Comparison of ENCODE assay signal across 1 cellular context in genomic region chr11:46917109-46918086, GRCh38.
TF ChIP-seq lines count a peak whose summit lies in the region.

No MANE protein-coding gene starts in this region.

TF ChIP-seq in HepG2, 621 proteins besides CTCF, POLR2A, EP300 and RAD21 (continued from another document and continues in another):
- no peak for TF ChIP-seq ZNF275 (CRISPR knock-in tag; IDR thresholded peaks at IDR 0.05; ENCODE audit: borderline replicate concordance)
- TF ChIP-seq TSC22D2 (CRISPR knock-in tag; IDR thresholded peaks at IDR 0.05; ENCODE audit: borderline replicate concordance) = no peak
- TF ChIP-seq HOXA3 (CRISPR knock-in tag; IDR thresholded peaks at IDR 0.05) = no peak
- no peak for TF ChIP-seq ZKSCAN5 (CRISPR knock-in tag; IDR thresholded peaks at IDR 0.05)
- peak; percentile 50 for TF ChIP-seq SAP130 (CRISPR knock-in tag; IDR thresholded peaks at IDR 0.05; ENCODE audit: low read depth)
- no peak for TF ChIP-seq CREB1 (IDR thresholded peaks at IDR 0.05)
- TF ChIP-seq CREB1 (CRISPR knock-in tag; IDR thresholded peaks at IDR 0.05) = no peak
- TF ChIP-seq ZNF616 (CRISPR knock-in tag; IDR thresholded peaks at IDR 0.05; ENCODE audit: low read depth) = no peak
- no peak for TF ChIP-seq ZNF672 (CRISPR knock-in tag; IDR thresholded peaks at IDR 0.05)
- no peak for TF ChIP-seq ATAD3A (CRISPR knock-in tag; IDR thresholded peaks at IDR 0.05)
- TF ChIP-seq RARA (CRISPR knock-in tag; IDR thresholded peaks at IDR 0.05) = no peak
- no peak for TF ChIP-seq ZNF576 (CRISPR knock-in tag; IDR thresholded peaks at IDR 0.05)
- TF ChIP-seq FOXA1 (IDR thresholded peaks at IDR 0.05) = no peak
- TF ChIP-seq FOXA1 (CRISPR knock-in tag; IDR thresholded peaks at IDR 0.05) = no peak
- no peak for TF ChIP-seq REL (CRISPR knock-in tag; conservative IDR thresholded peaks at IDR 0.05)
- no peak for TF ChIP-seq CENPX (CRISPR knock-in tag; IDR thresholded peaks at IDR 0.05)
- no peak for TF ChIP-seq FOXA3 (CRISPR knock-in tag; IDR thresholded peaks at IDR 0.05)
- TF ChIP-seq ZNF883 (CRISPR knock-in tag; IDR thresholded peaks at IDR 0.05; ENCODE audit: not compliant biosample characterization) = no peak
- no peak for TF ChIP-seq ARNT (IDR thresholded peaks at IDR 0.05)
- 0 out of 2 replicates have a peak, but pooled peaks have one; percentile 1 for TF ChIP-seq MXD3 (CRISPR knock-in tag; IDR thresholded peaks at IDR 0.05)
- TF ChIP-seq GATAD1 (CRISPR knock-in tag; IDR thresholded peaks at IDR 0.05) = no peak
- no peak for TF ChIP-seq HNF1B (CRISPR knock-in tag; IDR thresholded peaks at IDR 0.05)
- TF ChIP-seq ARNT2 (CRISPR knock-in tag; IDR thresholded peaks at IDR 0.05; ENCODE audit: low read depth) = no peak
- no peak for TF ChIP-seq GABPA (IDR thresholded peaks at IDR 0.05; ENCODE audit: low read depth, low read length)
- no peak for TF ChIP-seq GABPA (CRISPR knock-in tag; IDR thresholded peaks at IDR 0.05; ENCODE audit: low read depth)
- 0 out of 2 replicates have a peak, but pooled peaks have one; percentile 17 for TF ChIP-seq KLF6 (CRISPR knock-in tag; IDR thresholded peaks at IDR 0.05)
- TF ChIP-seq NFKB2 (CRISPR knock-in tag; IDR thresholded peaks at IDR 0.05; ENCODE audit: borderline replicate concordance) = no peak
- TF ChIP-seq ZFY (CRISPR knock-in tag; IDR thresholded peaks at IDR 0.05) = peak; percentile 2; the same call in 1 of the 2 replicates
- no peak for TF ChIP-seq KDM5B (CRISPR knock-in tag; IDR thresholded peaks at IDR 0.05; ENCODE audit: borderline replicate concordance)
- TF ChIP-seq ZNF704 (CRISPR knock-in tag; IDR thresholded peaks at IDR 0.05; ENCODE audit: borderline replicate concordance) = no peak
- peak; percentile 34 for TF ChIP-seq ZBTB7B (CRISPR knock-in tag; IDR thresholded peaks at IDR 0.05)
- TF ChIP-seq ZFP82 (CRISPR knock-in tag; IDR thresholded peaks at IDR 0.05; ENCODE audit: borderline replicate concordance) = no peak
- no peak for TF ChIP-seq BRF2 (CRISPR knock-in tag; IDR thresholded peaks at IDR 0.05)
- no peak for TF ChIP-seq MIER3 (CRISPR knock-in tag; IDR thresholded peaks at IDR 0.05; ENCODE audit: borderline replicate concordance)
- no peak for TF ChIP-seq ZNF580 (CRISPR knock-in tag; IDR thresholded peaks at IDR 0.05; ENCODE audit: borderline replicate concordance, low read depth)
- TF ChIP-seq ELF1 (CRISPR knock-in tag; IDR thresholded peaks at IDR 0.05) = no peak
- no peak for TF ChIP-seq IRX3 (CRISPR knock-in tag; IDR thresholded peaks at IDR 0.05; ENCODE audit: borderline replicate concordance, low read depth)
- TF ChIP-seq KLF11 (CRISPR knock-in tag; IDR thresholded peaks at IDR 0.05) = no peak
- no peak for TF ChIP-seq RFX3 (CRISPR knock-in tag; IDR thresholded peaks at IDR 0.05)
- TF ChIP-seq ARID5B (CRISPR knock-in tag; IDR thresholded peaks at IDR 0.05) = peak; percentile 9; the same call in 1 of the 2 replicates
- no peak for TF ChIP-seq CBX5 (CRISPR knock-in tag; IDR thresholded peaks at IDR 0.05; ENCODE audit: borderline replicate concordance)
- peak; percentile 35; the same call in 1 of the 2 replicates for TF ChIP-seq TFDP1 (CRISPR knock-in tag; IDR thresholded peaks at IDR 0.05; ENCODE audit: borderline replicate concordance)
- TF ChIP-seq ZNF703 (CRISPR knock-in tag; IDR thresholded peaks at IDR 0.05; ENCODE audit: borderline replicate concordance) = no peak
- no peak; the same call in 1 of the 2 replicates for TF ChIP-seq SIN3A (IDR thresholded peaks at IDR 0.05; ENCODE audit: borderline replicate concordance, low read depth, low read length)
- TF ChIP-seq TRIM22 (IDR thresholded peaks at IDR 0.05) = no peak
- peak; percentile 40; the same call in 1 of the 2 replicates for TF ChIP-seq TCF7 (IDR thresholded peaks at IDR 0.05; ENCODE audit: low read depth)
- TF ChIP-seq ATM (IDR thresholded peaks at IDR 0.05; ENCODE audit: borderline replicate concordance) = no peak
- TF ChIP-seq MAZ (IDR thresholded peaks at IDR 0.05; ENCODE audit: borderline replicate concordance, low read depth, low read length) = no peak
- TF ChIP-seq MAZ (CRISPR knock-in tag; IDR thresholded peaks at IDR 0.05; ENCODE audit: low read depth) = no peak
- TF ChIP-seq MLX (CRISPR knock-in tag; IDR thresholded peaks at IDR 0.05) = no peak
- TF ChIP-seq RBM39 (IDR thresholded peaks at IDR 0.05; ENCODE audit: low read depth, low read length, poor library complexity, severe bottlenecking) = peak; percentile 11
- TF ChIP-seq ZFP41 (CRISPR knock-in tag; IDR thresholded peaks at IDR 0.05; ENCODE audit: borderline replicate concordance) = no peak
- no peak for TF ChIP-seq NONO (IDR thresholded peaks at IDR 0.05)
- TF ChIP-seq NONO (CRISPR knock-in tag; conservative IDR thresholded peaks at IDR 0.05) = no peak
- no peak for TF ChIP-seq NFKBIZ (CRISPR knock-in tag; IDR thresholded peaks at IDR 0.05)
- TF ChIP-seq ZBTB25 (CRISPR knock-in tag; IDR thresholded peaks at IDR 0.05) = no peak
- TF ChIP-seq ZNF446 (CRISPR knock-in tag; IDR thresholded peaks at IDR 0.05) = 0 out of 2 replicates have a peak, but pooled peaks have one; percentile 36
- TF ChIP-seq ZFP1 (CRISPR knock-in tag; IDR thresholded peaks at IDR 0.05) = no peak
- no peak for TF ChIP-seq SMAD3 (CRISPR knock-in tag; IDR thresholded peaks at IDR 0.05)
- TF ChIP-seq ZNF331 (CRISPR knock-in tag; IDR thresholded peaks at IDR 0.05) = no peak
- peak; percentile 44; the same call in 1 of the 2 replicates for TF ChIP-seq TBX2 (CRISPR knock-in tag; IDR thresholded peaks at IDR 0.05; ENCODE audit: borderline replicate concordance)
